Comparison of ENCODE assay signal across 20 cellular contexts in the genomic region with DNA sequence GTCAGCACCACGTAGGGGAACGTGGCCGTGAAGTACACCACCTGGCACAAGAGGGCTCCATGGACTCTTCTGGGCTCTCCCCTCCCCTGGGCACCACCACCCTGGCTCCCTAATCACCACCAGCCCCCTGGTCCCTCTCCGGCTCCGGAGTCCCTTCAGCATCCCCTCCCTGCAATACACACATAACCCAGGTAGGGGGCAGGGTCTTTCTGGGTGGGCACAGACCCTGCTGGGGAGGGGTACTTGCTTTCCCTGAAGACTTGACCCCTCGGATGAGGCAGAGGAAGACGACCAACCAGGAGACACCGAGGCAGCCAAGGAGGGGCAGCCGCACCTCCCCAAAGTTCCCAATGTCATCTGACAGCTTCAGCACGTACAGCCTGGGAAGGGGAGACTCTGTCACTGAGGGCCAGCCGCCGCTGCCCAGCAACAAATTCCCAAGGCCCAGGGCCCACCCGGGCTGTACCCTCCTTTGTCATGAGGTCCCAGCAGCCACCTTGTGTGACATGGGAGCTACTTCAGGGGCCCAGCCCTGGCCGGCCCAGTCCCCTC. TPM values are rescaled to one million over a fixed set of nuclear protein-coding genes. Genes with fewer than 3 reads are reported as not detected.
DNase-seq lines count a peak whose midpoint lies in the region; FAIRE-seq and TF ChIP-seq lines count a peak whose summit lies in the region.
"Had no signal": no experiment of that assay in that cellular context is flagged by ENCODE, and none has a peak within 500 bp of the region (broad histone marks: within the 10 kb centered on the region; RNA-seq: fewer than 3 reads in every experiment).

No MANE protein-coding gene starts in this region.

- H3K27ac Mint-ChIP-seq in CD14-positive monocyte: no peak overlapping the region
- no peak overlapping the region for H3K27ac Mint-ChIP-seq in neural progenitor cell
- H3K27ac Mint-ChIP-seq: stimulated activated naive CD8-positive, alpha-beta T cell treated with anti-CD3 and anti-CD28 coated beads, Interleukin-15, amount 100 ng/mL, for 72 hours; T-helper 17 cell had no signal

- H4K91ac ChIP-seq in H1 (replicated peaks; ENCODE audit: insufficient read length, low read length): no peak overlapping the region

- no peak overlapping the region for H3K14ac ChIP-seq in H1 (ENCODE audit: insufficient read length)

- H3K27me3 ChIP-seq in H1 (replicated peaks in 1 of 4; ENCODE audit: control insufficient read depth in 3 of 4, extremely low read depth in 1 of 4, insufficient read depth in 3 of 4, low read length in 3 of 4) (no peaks in the 10 kb centered on the region), neural progenitor cell (no peaks in the 10 kb centered on the region)
- H3K27me3 ChIP-seq: esophagus squamous epithelium had no signal

- DNase-seq in CD14-positive monocyte (ENCODE audit: low spot score): no peak
- DNase-seq in HEK293T (ENCODE audit: extremely low spot score): peak; percentile 23
- no peak for DNase-seq in H1 (ENCODE audit: low read depth in 1 of 2, low spot score in 2 of 2)
- DNase-seq in neural progenitor cell (ENCODE audit: low spot score): no peak
- no peak for DNase-seq in ureter (ENCODE audit: low spot score)
- DNase-seq in GM19239 (ENCODE audit: insufficient read length, low spot score): no peak
- DNase-seq in NCI-H2029 (lab: John Stamatoyannopoulos, UW): no peak
- no peak for DNase-seq in SHP77 (lab: John Stamatoyannopoulos, UW)
- DNase-seq: activated CD4-positive, alpha-beta T cell treated with anti-CD3 and anti-CD28 coated beads for 1 hour; activated naive CD4-positive, alpha-beta T cell; dermis blood vessel endothelial cell; esophagus squamous epithelium; hypothalamus; NCI-H1105; NCI-H2171; stimulated activated naive CD8-positive, alpha-beta T cell treated with anti-CD3 and anti-CD28 coated beads, Interleukin-15, amount 100 ng/mL, for 72 hours; T-helper 17 cell had no signal

- no peak overlapping the region for H3K4me3 Mint-ChIP-seq in CD14-positive monocyte
- H3K4me3 Mint-ChIP-seq in neural progenitor cell: no peak overlapping the region
- H3K4me3 Mint-ChIP-seq: stimulated activated naive CD8-positive, alpha-beta T cell treated with anti-CD3 and anti-CD28 coated beads, Interleukin-15, amount 100 ng/mL, for 72 hours; T-helper 17 cell had no signal

- H3K9me3 ChIP-seq in H1 (ENCODE audit: insufficient read depth in 2 of 2, low read depth in 1 of 2, low read length in 1 of 2): no peaks in the 10 kb centered on the region
- H3K9me3 ChIP-seq in neural progenitor cell (ENCODE audit: low read depth): no peaks in the 10 kb centered on the region
- H3K9me3 ChIP-seq: esophagus squamous epithelium had no signal

- no peak overlapping the region for H2AK5ac ChIP-seq in H1 (ENCODE audit: low read depth, low read length)

- H3K27ac ChIP-seq in H1 (ENCODE audit: low read depth, low read length): no peak overlapping the region
- H3K27ac ChIP-seq in neural progenitor cell: no peak overlapping the region
- H3K27ac ChIP-seq: esophagus squamous epithelium had no signal

- H3K56ac ChIP-seq in H1 (replicated peaks; ENCODE audit: insufficient read length, low read depth, low read length): no peak overlapping the region

- H3K23me2 ChIP-seq in H1 (ENCODE audit: low read depth, low read length): no peaks in the 10 kb centered on the region

- H3K36me3 ChIP-seq in H1 (ENCODE audit: control insufficient read depth in 2 of 4, insufficient read depth in 4 of 4, low read length in 3 of 4) (peaks cover 0 to 23% (median 11%) of the 10 kb centered on the region in 4 experiments; a peak in 6 of 8 replicates), neural progenitor cell (no peaks in the 10 kb centered on the region)

- H2BK20ac ChIP-seq in H1 (ENCODE audit: low read length): no peak overlapping the region

- H3K4me1 ChIP-seq in H1 (replicated peaks in 1 of 4; ENCODE audit: control insufficient read depth in 3 of 4, insufficient read depth in 4 of 4, low read length in 3 of 4): no peaks in the 10 kb centered on the region
- no peaks in the 10 kb centered on the region for H3K4me1 ChIP-seq in neural progenitor cell

- 94% methylated on average over 13 of the region's 14 CpGs; no CpG with 5 or more reads in 1 of the 2 experiments for WGBS in H1 (ENCODE audit: extremely low coverage in 1 of 2, insufficient coverage in 1 of 2, insufficient read length in 1 of 2, insufficient replicate concordance in 2 of 2, low coverage in 1 of 2, low lambda C conversion rate in 2 of 2, missing lambda C conversion rate in 1 of 2), 2 experiments

- intact Hi-C loops in CD14-positive monocyte (cut with micrococcal nuclease): no loop called here

- no peak overlapping the region for H2BK15ac ChIP-seq in H1 (ENCODE audit: low read length)

- peak in 1 of 2 experiments; percentile 28; a peak in 1 of 4 replicates for TF ChIP-seq RAD21 in H1 (IDR thresholded peaks at IDR 0.05 in 1 of 2, conservative IDR thresholded peaks at IDR 0.05 in 1 of 2; ENCODE audit: low read depth in 2 of 2, low read length in 2 of 2)

- POLR2A ChIA-PET in HEK293T (lab: Yijun Ruan, JAX): interaction anchor here (1.0 kb wide), 1 partner anchor 27 kb away, joined by 3 read pairs; no protein-coding TSS in a partner anchor
- POLR2A ChIA-PET in H1 (lab: Charles Lee; ENCODE audit: partially characterized antibody): interaction anchor here (0.5 to 27.1 kb wide), 3 partner anchors 9 to 413 kb away, joined by 3 to 544 read pairs (median 9); a partner anchor contains a TSS

- peak; percentile 24 for TF ChIP-seq CTCF in CD14-positive monocyte (IDR thresholded peaks at IDR 0.05)
- peak; percentile 39 to 59 (median 58) for TF ChIP-seq CTCF in H1 (IDR thresholded peaks at IDR 0.05; ENCODE audit: control extremely low read depth in 1 of 3, insufficient read depth in 1 of 3, low read depth in 1 of 3, low read length in 3 of 3)
- peak; percentile 45 for TF ChIP-seq CTCF in neural progenitor cell (IDR thresholded peaks at IDR 0.05)

- H3K4me3 ChIP-seq in H1 (ENCODE audit: extremely low read depth in 1 of 4, insufficient read depth in 2 of 4, low read depth in 3 of 4, low read length in 4 of 4) (no peak overlapping the region), neural progenitor cell (no peak overlapping the region)
- H3K4me3 ChIP-seq: esophagus squamous epithelium had no signal

- no peaks in the 10 kb centered on the region for H3K36me3 Mint-ChIP-seq in CD14-positive monocyte
- peaks cover 3% of the 10 kb centered on the region for H3K36me3 Mint-ChIP-seq in neural progenitor cell

- H3K79me2 ChIP-seq in H1 (ENCODE audit: control insufficient read depth in 1 of 2, insufficient read depth in 2 of 2, low read length in 2 of 2) (no peaks in the 10 kb centered on the region), neural progenitor cell (ENCODE audit: low read depth) (no peaks in the 10 kb centered on the region)

- H4K8ac ChIP-seq in H1 (ENCODE audit: extremely low read depth, insufficient read depth, low read length): 0 out of 2 replicates have a peak overlapping the region, but pooled peaks have one; percentile 58

- H3K4ac ChIP-seq in H1 (replicated peaks; ENCODE audit: insufficient read length, low read depth, low read length): no peak overlapping the region

- no peak for FAIRE-seq in H1 (lab: Jason Lieb, UNC)
- no peak for FAIRE-seq in GM19239 (lab: Jason Lieb, UNC)
- FAIRE-seq: astrocyte, GM12891, H54 had no signal

- H2BK12ac ChIP-seq in H1 (ENCODE audit: low read depth, low read length): 0 out of 2 replicates have a peak overlapping the region, but pooled peaks have one; percentile 27

- no peak for TF ChIP-seq POLR2A in H1 (IDR thresholded peaks at IDR 0.05; ENCODE audit: control extremely low read depth in 1 of 2, low read depth in 2 of 2, low read length in 2 of 2)

- CTCF ChIA-PET in HEK293T (lab: Yijun Ruan, JAX): interaction anchor here (0.5 kb wide), 1 partner anchor 379 kb away, joined by 3 read pairs; no protein-coding TSS in a partner anchor
- CTCF ChIA-PET in H1 (lab: Charles Lee; ENCODE audit: partially characterized antibody): interaction anchor here (0.6 to 21.8 kb wide), 13 partner anchors 8 to 287 kb away, joined by 3 to 478 read pairs (median 5); a partner anchor contains a TSS

- H3K27me3 Mint-ChIP-seq in CD14-positive monocyte (ENCODE audit: low read depth in 3 of 3): peaks cover 3 to 8% (median 6%) of the 10 kb centered on the region in 3 donors
- H3K27me3 Mint-ChIP-seq in neural progenitor cell (ENCODE audit: insufficient read depth, low read depth): peaks cover 2% of the 10 kb centered on the region
- H3K27me3 Mint-ChIP-seq: stimulated activated naive CD8-positive, alpha-beta T cell treated with anti-CD3 and anti-CD28 coated beads, Interleukin-15, amount 100 ng/mL, for 72 hours had no signal

- no peak for TF ChIP-seq EP300 in H1 (IDR thresholded peaks at IDR 0.05; ENCODE audit: borderline replicate concordance in 1 of 2, low read depth in 2 of 2, low read length in 2 of 2)

- H2BK120ac ChIP-seq in H1 (replicated peaks; ENCODE audit: low read depth, low read length): no peak overlapping the region

- no peak overlapping the region for H2AFZ ChIP-seq in H1 (ENCODE audit: low read length)
- no peak overlapping the region for H2AFZ ChIP-seq in neural progenitor cell (replicated peaks)

- no peak overlapping the region for H3K18ac ChIP-seq in H1 (ENCODE audit: extremely low read depth, low read length)

- H3K4me1 Mint-ChIP-seq in CD14-positive monocyte (no peaks in the 10 kb centered on the region), neural progenitor cell (peaks cover 26% of the 10 kb centered on the region)
- H3K4me1 Mint-ChIP-seq: T-helper 17 cell had no signal

- H3K23ac ChIP-seq in H1 (ENCODE audit: insufficient read length): no peak overlapping the region

- H3F3A ChIP-seq in neural progenitor cell (ENCODE audit: low read depth): peaks cover 4% of the 10 kb centered on the region

- no peaks in the 10 kb centered on the region for H3K79me1 ChIP-seq in H1 (ENCODE audit: low read depth, low read length)

- H2BK5ac ChIP-seq in H1 (ENCODE audit: low read depth, low read length): no peak overlapping the region

- no peak overlapping the region for H4K5ac ChIP-seq in H1 (ENCODE audit: insufficient read length, low read depth, low read length)

- H3K4me2 ChIP-seq in H1 (ENCODE audit: insufficient read depth in 1 of 2, low read depth in 2 of 2, low read length in 2 of 2): no peak overlapping the region
- no peak overlapping the region for H3K4me2 ChIP-seq in neural progenitor cell

- H3K9me3 Mint-ChIP-seq in CD14-positive monocyte: no peaks in the 10 kb centered on the region
- H3K9me3 Mint-ChIP-seq in neural progenitor cell: no peaks in the 10 kb centered on the region
- H3K9me3 Mint-ChIP-seq: stimulated activated naive CD8-positive, alpha-beta T cell treated with anti-CD3 and anti-CD28 coated beads, Interleukin-15, amount 100 ng/mL, for 72 hours had no signal

- no peak overlapping the region for H3K9ac ChIP-seq in H1 (replicated peaks in 1 of 4; ENCODE audit: extremely low read depth in 1 of 4, low read depth in 3 of 4, low read length in 3 of 4)
- H3K9ac ChIP-seq in neural progenitor cell: no peak overlapping the region

- H4K20me1 ChIP-seq in H1 (replicated peaks in 1 of 2; ENCODE audit: control insufficient read depth in 1 of 2, insufficient read depth in 2 of 2, low read length in 2 of 2): peaks cover 1 to 2% of the 10 kb centered on the region in 2 experiments
- no peaks in the 10 kb centered on the region for H4K20me1 ChIP-seq in neural progenitor cell (ENCODE audit: low read depth)

RNA-seq across cellular contexts. Expression of a gene that starts 11.3 kb away (rescaled TPM):
- polyA plus RNA-seq in CD14-positive monocyte (1 to 10 TPM; 1.1 to 1.9 TPM), H1 (2011; rRNA removed) (11.4 and 19.7 TPM in 2 replicates)
- total RNA-seq in H1 (2021; fragmentation: NEBNext Ultra II Directional; extraction: Animal tissue kit (Norgen Biotek cat#: 25700)): 10.5 and 11.2 TPM in 2 replicates
- 12.9 TPM for polyA plus RNA-seq in H1 (2011; cell fraction: cytosol; rRNA removed)
- polyA plus RNA-seq in H1 (2011; cell fraction: nucleus; rRNA removed): 18.6 TPM
- 9.6 to 17.8 TPM (median 12.7 TPM) in 4 replicates for polyA plus RNA-seq in H1 (2012, experiment 1 of 2)
- polyA plus RNA-seq in H1 (2012, experiment 2 of 2): 10.0 TPM
- polyA plus RNA-seq in H1 (2013, experiment 1 of 2): 8.4 TPM
- 9.2 TPM for polyA plus RNA-seq in H1 (2013, experiment 2 of 2)
- 2.1 and 2.5 TPM in 2 replicates for polyA minus RNA-seq in H1 (2011; rRNA and poly(A)+ RNA removed)
- polyA minus RNA-seq in H1 (2011; cell fraction: cytosol; rRNA and poly(A)+ RNA removed): 7.6 TPM
- polyA minus RNA-seq in H1 (2011; cell fraction: nucleus; rRNA and poly(A)+ RNA removed): 4.4 TPM
- total RNA-seq in neural progenitor cell (ENCODE audit: low replicate concordance) (3.3 and 13.5 TPM in 2 replicates), ureter (22.6 TPM)

RNA-seq across cellular contexts. Expression of a gene that starts 23.7 kb away (rescaled TPM):
- polyA plus RNA-seq in CD14-positive monocyte (under 1 TPM in 1 of 2 donors, not detected in 1; 0.30 TPM), H1 (2011; rRNA removed) (121 and 152 TPM in 2 replicates)
- 56.5 and 60.6 TPM in 2 replicates for total RNA-seq in H1 (2021; fragmentation: NEBNext Ultra II Directional; extraction: Animal tissue kit (Norgen Biotek cat#: 25700))
- 73.9 TPM for polyA plus RNA-seq in H1 (2011; cell fraction: cytosol; rRNA removed)
- 116 TPM for polyA plus RNA-seq in H1 (2011; cell fraction: nucleus; rRNA removed)
- 39.4 to 75.9 TPM (median 64.3 TPM) in 4 replicates for polyA plus RNA-seq in H1 (2012, experiment 1 of 2)
- 69.9 TPM for polyA plus RNA-seq in H1 (2012, experiment 2 of 2)
- 41.5 TPM for polyA plus RNA-seq in H1 (2013, experiment 1 of 2)
- 41.4 TPM for polyA plus RNA-seq in H1 (2013, experiment 2 of 2)
- polyA minus RNA-seq in H1 (2011; rRNA and poly(A)+ RNA removed): 37.6 and 38.8 TPM in 2 replicates
- 44.5 TPM for polyA minus RNA-seq in H1 (2011; cell fraction: cytosol; rRNA and poly(A)+ RNA removed)
- 39.0 TPM for polyA minus RNA-seq in H1 (2011; cell fraction: nucleus; rRNA and poly(A)+ RNA removed)
- total RNA-seq in neural progenitor cell (ENCODE audit: low replicate concordance) (23.7 and 96.3 TPM in 2 replicates), ureter (39.7 TPM)

RNA-seq across cellular contexts. Expression of a gene that starts 27.9 kb away (rescaled TPM):
- polyA plus RNA-seq in CD14-positive monocyte (1,000 to 10,000 TPM in 1 of 2 donors, 100 to 1,000 TPM in 1; 954 to 1,219 TPM), H1 (2011; rRNA removed) (302 and 308 TPM in 2 replicates)
- total RNA-seq in H1 (2021; fragmentation: NEBNext Ultra II Directional; extraction: Animal tissue kit (Norgen Biotek cat#: 25700)): 105 and 106 TPM in 2 replicates
- polyA plus RNA-seq in H1 (2011; cell fraction: cytosol; rRNA removed): 184 TPM
- 229 TPM for polyA plus RNA-seq in H1 (2011; cell fraction: nucleus; rRNA removed)
- 67.6 to 121 TPM (median 110 TPM) in 4 replicates for polyA plus RNA-seq in H1 (2012, experiment 1 of 2)
- 213 TPM for polyA plus RNA-seq in H1 (2012, experiment 2 of 2)
- 82.5 TPM for polyA plus RNA-seq in H1 (2013, experiment 1 of 2)
- polyA plus RNA-seq in H1 (2013, experiment 2 of 2): 103 TPM
- 81.0 and 107 TPM in 2 replicates for polyA minus RNA-seq in H1 (2011; rRNA and poly(A)+ RNA removed)
- polyA minus RNA-seq in H1 (2011; cell fraction: cytosol; rRNA and poly(A)+ RNA removed): 56.4 TPM
- polyA minus RNA-seq in H1 (2011; cell fraction: nucleus; rRNA and poly(A)+ RNA removed): 57.2 TPM
- total RNA-seq in neural progenitor cell (ENCODE audit: low replicate concordance) (39.2 and 71.2 TPM in 2 replicates), ureter (98.3 TPM)

RNA-seq across cellular contexts. Expression of a gene that starts 28.6 kb away (rescaled TPM):
- polyA plus RNA-seq in CD14-positive monocyte (not detected), H1 (2011; rRNA removed) (20.2 and 34.5 TPM in 2 replicates)
- total RNA-seq in H1 (2021; fragmentation: NEBNext Ultra II Directional; extraction: Animal tissue kit (Norgen Biotek cat#: 25700)): 24.1 and 24.2 TPM in 2 replicates
- 13.2 TPM for polyA plus RNA-seq in H1 (2011; cell fraction: cytosol; rRNA removed)
- 48.7 TPM for polyA plus RNA-seq in H1 (2011; cell fraction: nucleus; rRNA removed)
- 16.1 to 23.0 TPM (median 21.5 TPM) in 4 replicates for polyA plus RNA-seq in H1 (2012, experiment 1 of 2)
- polyA plus RNA-seq in H1 (2012, experiment 2 of 2): 17.6 TPM
- 14.5 TPM for polyA plus RNA-seq in H1 (2013, experiment 1 of 2)
- polyA plus RNA-seq in H1 (2013, experiment 2 of 2): 14.6 TPM
- polyA minus RNA-seq in H1 (2011; rRNA and poly(A)+ RNA removed): 25.8 and 33.4 TPM in 2 replicates
- 17.4 TPM for polyA minus RNA-seq in H1 (2011; cell fraction: cytosol; rRNA and poly(A)+ RNA removed)
- 23.0 TPM for polyA minus RNA-seq in H1 (2011; cell fraction: nucleus; rRNA and poly(A)+ RNA removed)
- total RNA-seq in neural progenitor cell (ENCODE audit: low replicate concordance) (1.4 and 5.6 TPM in 2 replicates), ureter (38.3 TPM)
- total RNA-seq: dermis blood vessel endothelial cell had no signal

RNA-seq across cellular contexts. Expression of a gene that starts 32.9 kb away (rescaled TPM):
- 10 to 100 TPM; 13.0 to 14.1 TPM for polyA plus RNA-seq in CD14-positive monocyte
- 64.9 and 65.3 TPM in 2 replicates for total RNA-seq in H1 (2021; fragmentation: NEBNext Ultra II Directional; extraction: Animal tissue kit (Norgen Biotek cat#: 25700))
- polyA plus RNA-seq in H1 (2011; rRNA removed): 92.1 and 163 TPM in 2 replicates
- 86.7 TPM for polyA plus RNA-seq in H1 (2011; cell fraction: cytosol; rRNA removed)
- 239 TPM for polyA plus RNA-seq in H1 (2011; cell fraction: nucleus; rRNA removed)
- polyA plus RNA-seq in H1 (2012, experiment 1 of 2): 43.5 to 63.1 TPM (median 52.3 TPM) in 4 replicates
- 81.4 TPM for polyA plus RNA-seq in H1 (2012, experiment 2 of 2)
- 39.0 TPM for polyA plus RNA-seq in H1 (2013, experiment 1 of 2)
- polyA plus RNA-seq in H1 (2013, experiment 2 of 2): 35.0 TPM
- polyA minus RNA-seq in H1 (2011; rRNA and poly(A)+ RNA removed): 74.9 and 79.0 TPM in 2 replicates
- 53.3 TPM for polyA minus RNA-seq in H1 (2011; cell fraction: cytosol; rRNA and poly(A)+ RNA removed)
- 78.0 TPM for polyA minus RNA-seq in H1 (2011; cell fraction: nucleus; rRNA and poly(A)+ RNA removed)
- total RNA-seq in neural progenitor cell (ENCODE audit: low replicate concordance): 9.5 and 20.0 TPM in 2 replicates
- 32.2 TPM for total RNA-seq in ureter
